8 cellular contexts compared by ENCODE assay signal in the genomic region with DNA sequence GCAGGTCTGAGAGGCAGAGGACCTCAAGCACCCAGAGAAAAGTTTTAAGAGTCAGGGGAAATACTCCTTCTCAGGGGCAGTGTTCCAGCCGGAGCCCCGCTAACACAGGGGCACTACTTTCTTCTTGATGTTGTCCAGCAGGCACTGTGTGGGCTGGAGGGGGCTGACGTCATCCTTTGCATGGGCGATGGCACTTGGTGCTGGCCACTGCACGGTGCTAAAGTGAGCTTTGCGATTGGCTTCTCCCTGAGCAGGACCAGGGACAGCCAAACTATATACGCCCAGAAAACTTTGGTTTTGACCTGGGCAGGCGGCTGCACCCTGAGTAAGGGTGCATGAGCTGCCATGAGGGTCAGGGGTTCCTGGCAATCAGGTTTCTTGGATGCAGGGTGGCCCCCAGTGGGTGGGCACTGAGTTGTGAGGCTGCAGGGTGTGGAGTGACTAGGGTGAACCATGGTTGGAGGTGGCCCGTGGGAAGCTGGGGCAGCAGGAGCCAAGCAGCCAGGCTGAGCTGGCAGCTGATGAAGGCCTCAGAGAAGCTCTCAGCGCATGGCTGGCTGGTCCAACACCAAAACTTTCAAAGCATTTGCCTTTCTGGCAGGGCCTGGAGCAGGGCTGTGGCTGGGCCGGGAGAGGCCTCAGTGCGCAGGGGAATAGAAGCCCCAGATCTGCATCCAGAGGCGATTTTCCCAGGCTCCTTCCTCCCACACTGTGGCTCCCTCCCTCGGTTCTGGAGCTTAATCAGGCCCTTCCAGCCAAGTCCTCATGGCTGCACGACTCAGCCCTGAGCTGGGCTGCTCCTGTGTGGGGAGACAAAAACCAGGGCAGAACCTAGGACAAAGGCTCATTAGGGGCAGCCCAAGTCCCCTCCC. TPM values are rescaled to one million over a fixed set of nuclear protein-coding genes. Genes with fewer than 3 reads are reported as not detected.
DNase-seq lines count a peak whose midpoint lies in the region; ATAC-seq and TF ChIP-seq lines count a peak whose summit lies in the region.

No MANE protein-coding gene starts in this region.

- no peak overlapping the region for H3K4me3 ChIP-seq in BE2C (ENCODE audit: low read depth, low read length)

- no peak for TF ChIP-seq CTCF in BE2C (IDR thresholded peaks at IDR 0.05; ENCODE audit: low read depth, low read length)

- ATAC-seq in GM19023 (IDR thresholded peaks at IDR 0.05; ENCODE audit: unreplicated experiment): no peak

- peak; percentile 42 for DNase-seq in BE2C
- peak; percentile 58 for DNase-seq in RKO (ENCODE audit: low spot score)
- DNase-seq in fibroblast of gingiva (ENCODE audit: low read depth): peak; percentile 45
- DNase-seq in occipital lobe (lab: John Stamatoyannopoulos, UW): peak; percentile 44
- DNase-seq in COR-L47 (lab: John Stamatoyannopoulos, UW): no peak
- DNase-seq in effector CD8-positive, alpha-beta T cell (lab: John Stamatoyannopoulos, UW): no peak
- DNase-seq in NCI-H2171 treated with DMSO at 0.1 percent for 48 hours (lab: John Stamatoyannopoulos, UW): no peak

- H3K4me1 ChIP-seq in BE2C: peaks cover 19% of the 10 kb centered on the region

- H3K27me3 ChIP-seq in BE2C: no peaks in the 10 kb centered on the region

- peaks cover 30% of the 10 kb centered on the region for H3K36me3 ChIP-seq in BE2C

- H3K9me3 ChIP-seq in BE2C: no peaks in the 10 kb centered on the region

RNA-seq across cellular contexts. Expression of a gene that starts 18.3 kb away (rescaled TPM):
- polyA plus RNA-seq in BE2C (2012; ENCODE audit: insufficient read depth, insufficient read length, low read depth): 166 TPM
- 11.7 TPM for total RNA-seq in occipital lobe

RNA-seq across cellular contexts. Expression of a gene that starts 24.4 kb away (rescaled TPM):
- polyA plus RNA-seq in BE2C (2012; ENCODE audit: insufficient read depth, insufficient read length, low read depth): 1.2 TPM
- 6.2 TPM for total RNA-seq in occipital lobe

RNA-seq across cellular contexts. Expression of a gene that starts 33.6 kb away (rescaled TPM):
- polyA plus RNA-seq in BE2C (2012; ENCODE audit: insufficient read depth, insufficient read length, low read depth): 189 TPM
- 22.3 TPM for total RNA-seq in occipital lobe

RNA-seq across cellular contexts. Expression of a gene that starts 40.2 kb away (rescaled TPM):
- polyA plus RNA-seq in BE2C (2012; ENCODE audit: insufficient read depth, insufficient read length, low read depth): 221 TPM
- 33.5 TPM for total RNA-seq in occipital lobe

Comparison
In these comparisons a context has a peak if more than half of its experiments do, and no peak if none do; other contexts are left out.
1. DNase-seq: peak in BE2C (single experiment), RKO (single experiment), fibroblast of gingiva (single experiment) and occipital lobe (single experiment); none in COR-L47 (single experiment), effector CD8-positive, alpha-beta T cell (single experiment) and NCI-H2171 treated with DMSO at 0.1 percent for 48 hours (single experiment).